Comparison of ENCODE assay signal across 1 cellular context in the genomic region with DNA sequence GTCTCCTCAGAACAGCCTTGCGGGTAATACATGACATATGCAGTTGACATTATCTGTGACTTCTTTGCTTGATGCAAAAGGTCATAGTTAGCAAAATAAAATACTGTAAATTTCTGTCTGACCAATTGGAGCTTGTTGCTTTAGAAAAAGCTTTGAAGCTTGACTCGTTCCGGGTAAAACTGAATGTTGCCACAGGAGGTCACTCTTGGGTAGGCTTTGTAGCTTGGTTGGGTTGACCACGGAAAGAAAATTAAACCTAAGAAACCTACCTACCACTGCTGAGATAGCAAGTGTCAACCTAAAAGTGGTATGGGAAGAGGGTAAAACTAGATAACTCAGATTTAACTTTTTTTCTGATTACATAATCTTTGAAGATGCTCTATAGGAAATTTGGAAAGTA.
TF ChIP-seq lines count a peak whose summit lies in the region.

No MANE protein-coding gene starts in this region.

TF ChIP-seq in endothelial cell of umbilical vein, 7 proteins besides CTCF, POLR2A, EP300 and RAD21 (continued from another document):
- TF ChIP-seq FOS (IDR thresholded peaks at IDR 0.05; ENCODE audit: borderline replicate concordance, insufficient read depth, low read length) (no peak), JUN (IDR thresholded peaks at IDR 0.05; ENCODE audit: borderline replicate concordance, insufficient read depth, insufficient read length, low read depth) (no peak), EZH2 (IDR thresholded peaks at IDR 0.05; ENCODE audit: borderline replicate concordance, low read depth, low read length, severe bottlenecking) (no peak), POLR2AphosphoS5 (IDR thresholded peaks at IDR 0.05; ENCODE audit: insufficient read depth, low read depth, low read length) (no peak)
